In the genomic region with DNA sequence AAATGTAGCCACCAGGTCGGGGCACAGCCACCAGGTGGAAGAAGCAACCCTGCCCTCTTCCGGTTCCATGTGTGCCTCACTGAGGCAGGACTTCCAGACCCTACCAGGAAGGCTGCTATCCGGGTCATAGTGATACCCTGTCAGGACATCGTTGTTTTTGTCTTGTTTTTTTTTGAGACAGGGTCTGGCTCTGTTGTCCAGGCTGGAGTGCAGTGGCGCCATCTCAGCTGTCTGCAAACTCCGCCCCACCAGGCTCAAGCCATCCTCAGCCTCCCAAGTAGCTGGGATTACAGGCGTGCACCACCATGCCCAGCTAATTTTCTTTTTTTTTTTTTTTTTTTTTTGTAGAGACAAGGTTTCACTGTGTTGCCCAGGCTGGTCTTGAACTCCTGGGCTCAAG, we compare ENCODE assay signal across 1 cellular context.
TF ChIP-seq lines count a peak whose summit lies in the region.

No MANE protein-coding gene starts in this region.

TF ChIP-seq in HepG2, 621 proteins besides CTCF, POLR2A, EP300 and RAD21:
- TF ChIP-seq ZBTB33 (CRISPR knock-in tag; IDR thresholded peaks at IDR 0.05): peak; percentile 51; the same call in 1 of the 2 replicates
- TF ChIP-seq ZNF460 (CRISPR knock-in tag; IDR thresholded peaks at IDR 0.05; ENCODE audit: borderline replicate concordance): 0 out of 2 replicates have a peak, but pooled peaks have one; percentile 10
- peak; percentile 79 for TF ChIP-seq ZNF121 (CRISPR knock-in tag; IDR thresholded peaks at IDR 0.05)
